ENCODE assay signal across 1 cellular context in the genomic region with DNA sequence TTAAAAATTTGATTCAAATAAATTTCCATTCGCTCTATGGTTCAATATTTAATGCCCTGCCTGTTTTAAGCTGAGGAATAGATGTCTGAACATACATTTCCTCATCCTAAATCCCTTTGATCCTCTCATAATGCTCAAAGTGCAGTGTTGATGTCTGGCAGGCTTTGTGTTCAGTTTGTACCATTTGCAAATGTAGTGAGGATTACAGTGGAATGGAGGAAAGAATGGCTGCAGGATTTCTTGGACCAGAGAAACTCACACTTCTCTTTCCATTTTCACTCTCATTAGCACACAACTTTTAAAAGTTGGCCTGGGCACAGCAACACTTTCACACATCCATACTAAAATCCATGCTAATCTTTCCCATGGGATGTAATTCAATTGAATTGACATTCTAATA.
TF ChIP-seq lines count a peak whose summit lies in the region.

No MANE protein-coding gene starts in this region.

TF ChIP-seq in HepG2, 621 proteins besides CTCF, POLR2A, EP300 and RAD21 (continued from another document and continues in another):
- TF ChIP-seq, protein P1, sequence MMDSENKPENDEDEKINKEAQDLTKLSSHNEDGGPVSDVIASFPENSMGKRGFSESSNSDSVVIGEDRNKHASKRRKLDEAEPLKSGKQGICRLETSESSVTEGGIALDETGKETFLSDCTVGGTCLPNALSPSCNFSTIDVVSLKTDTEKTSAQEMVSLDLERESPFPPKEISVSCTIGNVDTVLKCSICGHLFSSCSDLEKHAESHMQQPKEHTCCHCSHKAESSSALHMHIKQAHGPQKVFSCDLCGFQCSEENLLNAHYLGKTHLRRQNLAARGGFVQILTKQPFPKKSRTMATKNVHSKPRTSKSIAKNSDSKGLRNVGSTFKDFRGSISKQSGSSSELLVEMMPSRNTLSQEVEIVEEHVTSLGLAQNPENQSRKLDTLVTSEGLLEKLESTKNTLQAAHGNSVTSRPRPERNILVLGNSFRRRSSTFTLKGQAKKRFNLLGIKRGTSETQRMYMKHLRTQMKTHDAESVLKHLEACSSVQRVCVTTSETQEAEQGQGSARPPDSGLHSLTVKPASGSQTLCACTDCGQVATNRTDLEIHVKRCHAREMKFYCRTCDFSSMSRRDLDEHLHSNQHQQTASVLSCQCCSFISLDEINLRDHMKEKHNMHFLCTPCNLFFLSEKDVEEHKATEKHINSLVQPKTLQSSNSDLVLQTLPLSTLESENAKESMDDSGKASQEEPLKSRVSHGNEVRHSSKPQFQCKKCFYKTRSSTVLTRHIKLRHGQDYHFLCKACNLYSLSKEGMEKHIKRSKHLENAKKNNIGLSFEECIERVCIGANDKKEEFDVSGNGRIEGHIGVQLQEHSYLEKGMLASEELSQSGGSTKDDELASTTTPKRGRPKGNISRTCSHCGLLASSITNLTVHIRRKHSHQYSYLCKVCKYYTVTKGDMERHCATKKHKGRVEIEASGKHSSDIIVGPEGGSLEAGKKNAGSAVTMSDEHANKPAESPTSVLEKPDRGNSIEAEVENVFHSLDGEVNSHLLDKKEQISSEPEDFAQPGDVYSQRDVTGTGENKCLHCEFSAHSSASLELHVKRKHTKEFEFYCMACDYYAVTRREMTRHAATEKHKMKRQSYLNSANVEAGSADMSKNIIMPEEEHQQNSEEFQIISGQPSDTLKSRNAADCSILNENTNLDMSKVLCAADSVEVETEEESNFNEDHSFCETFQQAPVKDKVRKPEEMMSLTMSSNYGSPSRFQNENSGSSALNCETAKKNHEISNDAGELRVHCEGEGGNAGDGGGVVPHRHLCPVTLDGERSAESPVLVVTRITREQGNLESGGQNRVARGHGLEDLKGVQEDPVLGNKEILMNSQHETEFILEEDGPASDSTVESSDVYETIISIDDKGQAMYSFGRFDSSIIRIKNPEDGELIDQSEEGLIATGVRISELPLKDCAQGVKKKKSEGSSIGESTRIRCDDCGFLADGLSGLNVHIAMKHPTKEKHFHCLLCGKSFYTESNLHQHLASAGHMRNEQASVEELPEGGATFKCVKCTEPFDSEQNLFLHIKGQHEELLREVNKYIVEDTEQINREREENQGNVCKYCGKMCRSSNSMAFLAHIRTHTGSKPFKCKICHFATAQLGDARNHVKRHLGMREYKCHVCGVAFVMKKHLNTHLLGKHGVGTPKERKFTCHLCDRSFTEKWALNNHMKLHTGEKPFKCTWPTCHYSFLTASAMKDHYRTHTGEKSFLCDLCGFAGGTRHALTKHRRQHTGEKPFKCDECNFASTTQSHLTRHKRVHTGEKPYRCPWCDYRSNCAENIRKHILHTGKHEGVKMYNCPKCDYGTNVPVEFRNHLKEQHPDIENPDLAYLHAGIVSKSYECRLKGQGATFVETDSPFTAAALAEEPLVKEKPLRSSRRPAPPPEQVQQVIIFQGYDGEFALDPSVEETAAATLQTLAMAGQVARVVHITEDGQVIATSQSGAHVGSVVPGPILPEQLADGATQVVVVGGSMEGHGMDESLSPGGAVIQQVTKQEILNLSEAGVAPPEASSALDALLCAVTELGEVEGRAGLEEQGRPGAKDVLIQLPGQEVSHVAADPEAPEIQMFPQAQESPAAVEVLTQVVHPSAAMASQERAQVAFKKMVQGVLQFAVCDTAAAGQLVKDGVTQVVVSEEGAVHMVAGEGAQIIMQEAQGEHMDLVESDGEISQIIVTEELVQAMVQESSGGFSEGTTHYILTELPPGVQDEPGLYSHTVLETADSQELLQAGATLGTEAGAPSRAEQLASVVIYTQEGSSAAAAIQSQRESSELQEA (CRISPR knock-in tag; IDR thresholded peaks at IDR 0.05; ENCODE audit: not compliant biosample characterization): no peak
- TF ChIP-seq ZNF75D (CRISPR knock-in tag; IDR thresholded peaks at IDR 0.05; ENCODE audit: borderline replicate concordance) (no peak), BCL6 (CRISPR knock-in tag; IDR thresholded peaks at IDR 0.05) (peak; percentile 36; the same call in 1 of the 2 replicates), FIP1L1 (IDR thresholded peaks at IDR 0.05; ENCODE audit: borderline replicate concordance, insufficient read depth, low read depth, low read length) (no peak), SRSF9 (IDR thresholded peaks at IDR 0.05; ENCODE audit: borderline replicate concordance, insufficient read depth, low read depth, low read length, poor library complexity, severe bottlenecking) (no peak), FOXP1 (IDR thresholded peaks at IDR 0.05) (no peak), FOXP1 (CRISPR knock-in tag; IDR thresholded peaks at IDR 0.05) (peak; percentile 59; the same call in 1 of the 2 replicates), LRRFIP1 (CRISPR knock-in tag; conservative IDR thresholded peaks at IDR 0.05) (no peak), IRF2 (CRISPR knock-in tag; IDR thresholded peaks at IDR 0.05) (0 out of 2 replicates have a peak, but pooled peaks have one; percentile 22), MIXL1 (CRISPR knock-in tag; IDR thresholded peaks at IDR 0.05) (peak; percentile 69; the same call in 1 of the 2 replicates), ZFP36L2 (CRISPR knock-in tag; IDR thresholded peaks at IDR 0.05) (no peak), EHMT2 (IDR thresholded peaks at IDR 0.05; ENCODE audit: borderline replicate concordance, low read depth, low read length) (0 out of 2 replicates have a peak, but pooled peaks have one; percentile 8), ZNF12 (CRISPR knock-in tag; IDR thresholded peaks at IDR 0.05) (no peak), ZFYVE20 (CRISPR knock-in tag; IDR thresholded peaks at IDR 0.05; ENCODE audit: borderline replicate concordance, low read depth) (no peak), ZNF558 (CRISPR knock-in tag; IDR thresholded peaks at IDR 0.05; ENCODE audit: borderline replicate concordance) (no peak), ARID5B (CRISPR knock-in tag; IDR thresholded peaks at IDR 0.05) (peak; percentile 81), HNF4G (IDR thresholded peaks at IDR 0.05; ENCODE audit: borderline replicate concordance, low read depth, low read length) (peak; percentile 67; the same call in 1 of the 2 replicates), HNF4G (CRISPR knock-in tag; IDR thresholded peaks at IDR 0.05; ENCODE audit: borderline replicate concordance, low read depth) (no peak)
- TF ChIP-seq, protein P2, sequence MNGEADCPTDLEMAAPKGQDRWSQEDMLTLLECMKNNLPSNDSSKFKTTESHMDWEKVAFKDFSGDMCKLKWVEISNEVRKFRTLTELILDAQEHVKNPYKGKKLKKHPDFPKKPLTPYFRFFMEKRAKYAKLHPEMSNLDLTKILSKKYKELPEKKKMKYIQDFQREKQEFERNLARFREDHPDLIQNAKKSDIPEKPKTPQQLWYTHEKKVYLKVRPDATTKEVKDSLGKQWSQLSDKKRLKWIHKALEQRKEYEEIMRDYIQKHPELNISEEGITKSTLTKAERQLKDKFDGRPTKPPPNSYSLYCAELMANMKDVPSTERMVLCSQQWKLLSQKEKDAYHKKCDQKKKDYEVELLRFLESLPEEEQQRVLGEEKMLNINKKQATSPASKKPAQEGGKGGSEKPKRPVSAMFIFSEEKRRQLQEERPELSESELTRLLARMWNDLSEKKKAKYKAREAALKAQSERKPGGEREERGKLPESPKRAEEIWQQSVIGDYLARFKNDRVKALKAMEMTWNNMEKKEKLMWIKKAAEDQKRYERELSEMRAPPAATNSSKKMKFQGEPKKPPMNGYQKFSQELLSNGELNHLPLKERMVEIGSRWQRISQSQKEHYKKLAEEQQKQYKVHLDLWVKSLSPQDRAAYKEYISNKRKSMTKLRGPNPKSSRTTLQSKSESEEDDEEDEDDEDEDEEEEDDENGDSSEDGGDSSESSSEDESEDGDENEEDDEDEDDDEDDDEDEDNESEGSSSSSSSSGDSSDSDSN (CRISPR knock-in tag; IDR thresholded peaks at IDR 0.05): no peak
- TF ChIP-seq, protein P3, sequence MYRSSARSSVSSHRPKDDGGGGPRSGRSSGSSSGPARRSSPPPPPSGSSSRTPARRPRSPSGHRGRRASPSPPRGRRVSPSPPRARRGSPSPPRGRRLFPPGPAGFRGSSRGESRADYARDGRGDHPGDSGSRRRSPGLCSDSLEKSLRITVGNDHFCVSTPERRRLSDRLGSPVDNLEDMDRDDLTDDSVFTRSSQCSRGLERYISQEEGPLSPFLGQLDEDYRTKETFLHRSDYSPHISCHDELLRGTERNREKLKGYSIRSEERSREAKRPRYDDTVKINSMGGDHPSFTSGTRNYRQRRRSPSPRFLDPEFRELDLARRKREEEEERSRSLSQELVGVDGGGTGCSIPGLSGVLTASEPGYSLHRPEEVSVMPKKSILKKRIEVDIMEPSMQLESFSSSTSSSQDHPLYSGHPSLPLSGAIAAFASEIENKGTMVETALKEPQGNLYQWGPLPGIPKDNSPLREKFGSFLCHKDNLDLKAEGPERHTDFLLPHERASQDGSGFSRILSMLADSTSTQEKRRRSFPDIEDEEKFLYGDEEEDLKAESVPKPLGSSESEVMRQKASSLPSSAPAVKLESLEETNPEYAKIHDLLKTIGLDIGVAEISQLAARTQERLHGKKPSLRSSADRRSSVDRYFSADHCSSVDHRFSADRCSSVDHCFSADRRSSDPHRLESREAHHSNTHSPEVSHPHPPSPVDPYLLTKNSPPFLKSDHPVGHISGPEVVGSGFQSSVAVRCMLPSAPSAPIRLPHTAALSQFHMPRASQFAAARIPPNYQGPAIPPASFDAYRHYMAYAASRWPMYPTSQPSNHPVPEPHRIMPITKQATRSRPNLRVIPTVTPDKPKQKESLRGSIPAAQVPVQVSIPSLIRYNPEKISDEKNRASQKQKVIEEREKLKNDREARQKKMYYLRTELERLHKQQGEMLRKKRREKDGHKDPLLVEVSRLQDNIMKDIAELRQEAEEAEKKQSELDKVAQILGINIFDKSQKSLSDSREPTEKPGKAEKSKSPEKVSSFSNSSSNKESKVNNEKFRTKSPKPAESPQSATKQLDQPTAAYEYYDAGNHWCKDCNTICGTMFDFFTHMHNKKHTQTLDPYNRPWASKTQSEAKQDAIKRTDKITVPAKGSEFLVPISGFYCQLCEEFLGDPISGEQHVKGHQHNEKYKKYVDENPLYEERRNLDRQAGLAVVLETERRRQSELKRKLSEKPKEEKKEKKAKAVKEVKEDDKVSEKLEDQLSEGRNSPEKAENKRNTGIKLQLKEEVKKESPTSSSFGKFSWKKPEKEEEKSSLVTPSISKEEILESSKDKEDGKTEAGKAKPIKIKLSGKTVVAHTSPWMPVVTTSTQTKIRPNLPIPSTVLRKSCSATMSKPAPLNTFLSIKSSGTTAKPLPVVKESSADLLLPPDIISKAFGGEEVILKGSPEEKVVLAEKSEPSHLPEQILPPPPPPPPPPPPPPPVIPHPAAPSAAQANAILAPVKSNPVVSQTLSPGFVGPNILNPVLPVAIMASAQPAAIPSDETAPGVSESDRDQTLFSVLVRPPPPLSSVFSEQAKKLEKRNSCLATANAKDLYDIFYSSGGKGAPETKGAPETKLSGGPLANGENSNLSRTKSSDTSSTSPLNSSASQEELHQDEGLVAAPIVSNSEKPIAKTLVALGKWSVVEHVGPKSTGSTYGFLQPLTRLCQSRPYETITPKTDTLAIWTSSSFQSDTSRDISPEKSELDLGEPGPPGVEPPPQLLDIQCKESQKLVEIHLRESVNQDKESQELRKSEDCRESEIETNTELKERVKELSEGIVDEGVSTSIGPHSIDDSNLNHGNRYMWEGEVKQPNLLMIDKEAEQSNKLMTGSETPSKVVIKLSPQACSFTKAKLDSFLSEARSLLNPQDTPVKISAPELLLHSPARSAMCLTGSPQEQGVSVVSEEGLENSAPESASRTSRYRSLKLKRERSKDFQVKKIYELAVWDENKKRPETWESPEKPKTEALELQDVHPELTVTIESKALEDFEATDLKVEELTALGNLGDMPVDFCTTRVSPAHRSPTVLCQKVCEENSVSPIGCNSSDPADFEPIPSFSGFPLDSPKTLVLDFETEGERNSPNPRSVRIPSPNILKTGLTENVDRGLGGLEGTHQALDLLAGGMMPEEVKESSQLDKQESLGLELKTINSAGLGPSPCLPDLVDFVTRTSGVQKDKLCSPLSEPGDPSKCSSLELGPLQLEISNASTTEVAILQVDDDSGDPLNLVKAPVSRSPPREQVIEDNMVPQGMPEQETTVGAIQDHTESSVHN (CRISPR knock-in tag; IDR thresholded peaks at IDR 0.05): no peak
